In genomic region chr1:41480204-41481108, GRCh38 we compare ENCODE assay signal across 19 cellular contexts. TPM values are rescaled to one million over a fixed set of nuclear protein-coding genes. Genes with fewer than 3 reads are reported as not detected.
DNase-seq lines count a peak whose midpoint lies in the region; ATAC-seq, FAIRE-seq and TF ChIP-seq lines count a peak whose summit lies in the region.
"Had no signal": no experiment of that assay in that cellular context is flagged by ENCODE, and none has a peak within 500 bp of the region (broad histone marks: within the 10 kb centered on the region; RNA-seq: fewer than 3 reads in every experiment).

No MANE protein-coding gene starts in this region.

- no peaks in the 10 kb centered on the region for H3K36me3 ChIP-seq in H1 (ENCODE audit: control insufficient read depth in 2 of 4, insufficient read depth in 4 of 4, low read length in 3 of 4)
- H3K36me3 ChIP-seq in muscle layer of colon (ENCODE audit: insufficient read depth, low read length), result no peaks in the 10 kb centered on the region
- H3K36me3 ChIP-seq in aorta (ENCODE audit: control insufficient read depth in 1 of 2, insufficient read depth in 2 of 2, low read length in 1 of 2), result no peaks in the 10 kb centered on the region
- H3K36me3 ChIP-seq in stomach, result no peaks in the 10 kb centered on the region
- H3K36me3 ChIP-seq: BLaER1 treated with 17β-estradiol and CSF1 and Interleukin-3, amounts not matched to agents 10 nM and 100 nM had no signal

- H3K4me3 ChIP-seq in H1 (ENCODE audit: extremely low read depth in 1 of 4, insufficient read depth in 2 of 4, low read depth in 3 of 4, low read length in 4 of 4) (no peak overlapping the region), muscle layer of colon (ENCODE audit: low read depth in 1 of 2, low read length in 2 of 2) (no peak overlapping the region), aorta (ENCODE audit: low read length in 2 of 2) (no peak overlapping the region), stomach (no peak overlapping the region)
- H3K4me3 ChIP-seq: BLaER1 treated with 17β-estradiol and CSF1 and Interleukin-3, amounts not matched to agents 10 nM and 100 nM had no signal

- no peak overlapping the region for H3K56ac ChIP-seq in H1 (replicated peaks; ENCODE audit: insufficient read length, low read depth, low read length)

- H3K4me2 ChIP-seq in H1 (ENCODE audit: insufficient read depth in 1 of 2, low read depth in 2 of 2, low read length in 2 of 2), result no peak overlapping the region
- H3K4me2 ChIP-seq: BLaER1 treated with 17β-estradiol and CSF1 and Interleukin-3, amounts not matched to agents 10 nM and 100 nM had no signal

- no peak overlapping the region for H4K8ac ChIP-seq in H1 (ENCODE audit: extremely low read depth, insufficient read depth, low read length)

- TF ChIP-seq CTCF in H1 (IDR thresholded peaks at IDR 0.05; ENCODE audit: control extremely low read depth in 1 of 3, insufficient read depth in 1 of 3, low read depth in 1 of 3, low read length in 3 of 3), result no peak
- TF ChIP-seq CTCF in stomach (IDR thresholded peaks at IDR 0.05), result no peak

- no peak overlapping the region for H2BK120ac ChIP-seq in H1 (replicated peaks; ENCODE audit: low read depth, low read length)

- H2BK20ac ChIP-seq in H1 (ENCODE audit: low read length), result no peak overlapping the region

- 0 out of 2 replicates have a peak overlapping the region, but pooled peaks have one; percentile 61 for H2BK15ac ChIP-seq in H1 (ENCODE audit: low read length)

- H3K9me3 ChIP-seq in H1 (ENCODE audit: insufficient read depth in 2 of 2, low read depth in 1 of 2, low read length in 1 of 2), result no peaks in the 10 kb centered on the region
- no peaks in the 10 kb centered on the region for H3K9me3 ChIP-seq in muscle layer of colon (ENCODE audit: low read length)
- H3K9me3 ChIP-seq in aorta (ENCODE audit: control insufficient read depth, low read length), result no peaks in the 10 kb centered on the region
- no peaks in the 10 kb centered on the region for H3K9me3 ChIP-seq in stomach
- H3K9me3 ChIP-seq: BLaER1 treated with 17β-estradiol and CSF1 and Interleukin-3, amounts not matched to agents 10 nM and 100 nM had no signal

- 86% methylated on average over 10 of the region's 10 CpGs; no CpG with 5 or more reads in 1 of the 2 experiments for WGBS in H1 (ENCODE audit: extremely low coverage in 1 of 2, insufficient coverage in 1 of 2, insufficient read length in 1 of 2, insufficient replicate concordance in 2 of 2, low coverage in 1 of 2, low lambda C conversion rate in 2 of 2, missing lambda C conversion rate in 1 of 2), 2 experiments
- WGBS in aorta, 2 donors, result 74 to 77% methylated on average over 10 of the region's 10 CpGs
- WGBS in stomach, 5 donors, result 88 to 94% (median 92%) methylated on average over 8 to 10 of the region's 10 CpGs

- H3K79me2 ChIP-seq in H1 (ENCODE audit: control insufficient read depth in 1 of 2, insufficient read depth in 2 of 2, low read length in 2 of 2), result no peaks in the 10 kb centered on the region

- no peak overlapping the region for H3K23ac ChIP-seq in H1 (ENCODE audit: insufficient read length)

- TF ChIP-seq POLR2A in H1 (IDR thresholded peaks at IDR 0.05; ENCODE audit: control extremely low read depth in 1 of 2, low read depth in 2 of 2, low read length in 2 of 2) (no peak), stomach (IDR thresholded peaks at IDR 0.05) (no peak)

- H2AFZ ChIP-seq in H1 (ENCODE audit: low read length), result no peak overlapping the region

- peaks cover 2 to 5% (median 4%) of the 10 kb centered on the region in 4 experiments; a peak in 5 of 7 replicates for H3K4me1 ChIP-seq in H1 (replicated peaks in 1 of 4; ENCODE audit: control insufficient read depth in 3 of 4, insufficient read depth in 4 of 4, low read length in 3 of 4)
- H3K4me1 ChIP-seq in muscle layer of colon (ENCODE audit: insufficient read depth, low read length), result peaks cover 57% of the 10 kb centered on the region
- no peaks in the 10 kb centered on the region for H3K4me1 ChIP-seq in aorta (ENCODE audit: control insufficient read depth in 1 of 2, insufficient read depth in 2 of 2, low read length in 2 of 2)
- peaks cover 40 to 71% (median 59%) of the 10 kb centered on the region in 4 donors for H3K4me1 ChIP-seq in stomach

- no peaks in the 10 kb centered on the region for H3K23me2 ChIP-seq in H1 (ENCODE audit: low read depth, low read length)

- CTCF ChIA-PET in H1 (lab: Charles Lee; ENCODE audit: partially characterized antibody), result interaction anchor here (0.6 to 12.5 kb wide), 11 partner anchors 8 to 213 kb away, joined by 3 to 141 read pairs (median 5); no protein-coding TSS in a partner anchor

- DNase-seq in Right ventricle myocardium inferior (ENCODE audit: missing footprints) (peak; percentile 45), Right ventricle myocardium superior (no peak), H1 (ENCODE audit: low read depth in 1 of 2, low spot score in 2 of 2) (no peak), aorta (peak; percentile 37 to 69), stomach (no peak), pons (ENCODE audit: low spot score) (no peak)
- DNase-seq: DND-41, H7, IMR-90, Kasumi-1, NCI-H1694 treated with DMSO at 0.1 percent for 48 hours, NCI-H2227 treated with DMSO at 0.1 percent for 48 hours, NCI-H524 treated with DMSO at 0.1 percent for 48 hours, SIG-M5 had no signal

- no peak overlapping the region for H3K27ac ChIP-seq in H1 (ENCODE audit: low read depth, low read length)
- peak overlapping the region; percentile 53 for H3K27ac ChIP-seq in muscle layer of colon (ENCODE audit: low read depth, low read length)
- H3K27ac ChIP-seq in aorta (ENCODE audit: low read depth in 1 of 2, low read length in 2 of 2), result no peak overlapping the region
- peak overlapping the region in 1 of 5 donors; percentile 22 for H3K27ac ChIP-seq in stomach
- H3K27ac ChIP-seq: BLaER1 treated with 17β-estradiol and CSF1 and Interleukin-3, amounts not matched to agents 10 nM and 100 nM had no signal

- no peak for ATAC-seq in Right ventricle myocardium inferior
- ATAC-seq in Right ventricle myocardium superior (ENCODE audit: poor library complexity), result no peak
- no peak for ATAC-seq in aorta (ENCODE audit: low FRiP score)
- no peak for ATAC-seq in GM21619 (IDR thresholded peaks at IDR 0.05; ENCODE audit: unreplicated experiment)

- H3K4ac ChIP-seq in H1 (replicated peaks; ENCODE audit: insufficient read length, low read depth, low read length), result no peak overlapping the region

- no peak overlapping the region; the same call in 1 of the 2 replicates for H3K18ac ChIP-seq in H1 (ENCODE audit: extremely low read depth, low read length)

- POLR2A ChIA-PET in H1 (lab: Charles Lee; ENCODE audit: partially characterized antibody), result interaction anchor here (1.1 kb wide), 1 partner anchor 20 kb away, joined by 3 read pairs; no protein-coding TSS in a partner anchor

- H2AK5ac ChIP-seq in H1 (ENCODE audit: low read depth, low read length), result no peak overlapping the region

- no peak overlapping the region for H3K14ac ChIP-seq in H1 (ENCODE audit: insufficient read length)

- H4K91ac ChIP-seq in H1 (replicated peaks; ENCODE audit: insufficient read length, low read length), result peak overlapping the region; percentile 3

- FAIRE-seq in H1 (lab: Jason Lieb, UNC), result no peak
- FAIRE-seq: G401.6, RCC 7860 had no signal

- no peak for TF ChIP-seq RAD21 in H1 (IDR thresholded peaks at IDR 0.05 in 1 of 2, conservative IDR thresholded peaks at IDR 0.05 in 1 of 2; ENCODE audit: low read depth in 2 of 2, low read length in 2 of 2)

- TF ChIP-seq EP300 in H1 (IDR thresholded peaks at IDR 0.05; ENCODE audit: borderline replicate concordance in 1 of 2, low read depth in 2 of 2, low read length in 2 of 2) (no peak), stomach (IDR thresholded peaks at IDR 0.05) (no peak)

- H3K27me3 ChIP-seq in H1 (replicated peaks in 1 of 4; ENCODE audit: control insufficient read depth in 3 of 4, extremely low read depth in 1 of 4, insufficient read depth in 3 of 4, low read length in 3 of 4) (no peaks in the 10 kb centered on the region; a peak in 1 of 7 replicates), muscle layer of colon (ENCODE audit: control insufficient read depth in 1 of 2, insufficient read depth in 2 of 2, low read length in 2 of 2) (no peaks in the 10 kb centered on the region), aorta (ENCODE audit: control insufficient read depth in 1 of 2, insufficient read depth in 2 of 2, low read length in 1 of 2) (no peaks in the 10 kb centered on the region), stomach (no peaks in the 10 kb centered on the region)
- H3K27me3 ChIP-seq: BLaER1 treated with 17β-estradiol and CSF1 and Interleukin-3, amounts not matched to agents 10 nM and 100 nM had no signal

- H4K20me1 ChIP-seq in H1 (replicated peaks in 1 of 2; ENCODE audit: control insufficient read depth in 1 of 2, insufficient read depth in 2 of 2, low read length in 2 of 2), result no peaks in the 10 kb centered on the region

- H4K5ac ChIP-seq in H1 (ENCODE audit: insufficient read length, low read depth, low read length), result no peak overlapping the region

- no peak overlapping the region for H3K9ac ChIP-seq in H1 (replicated peaks in 1 of 4; ENCODE audit: extremely low read depth in 1 of 4, low read depth in 3 of 4, low read length in 3 of 4)
- no peak overlapping the region for H3K9ac ChIP-seq in muscle layer of colon (ENCODE audit: low read length)
- H3K9ac ChIP-seq: BLaER1 treated with 17β-estradiol and CSF1 and Interleukin-3, amounts not matched to agents 10 nM and 100 nM had no signal

- H2BK5ac ChIP-seq in H1 (ENCODE audit: low read depth, low read length), result no peak overlapping the region

- peak overlapping the region; percentile 39; the same call in 1 of the 2 replicates for H2BK12ac ChIP-seq in H1 (ENCODE audit: low read depth, low read length)

- H3K79me1 ChIP-seq in H1 (ENCODE audit: low read depth, low read length), result no peaks in the 10 kb centered on the region

- intact Hi-C loops in Right ventricle myocardium inferior (cut with DNase I), result loop anchor here (5.0 kb wide), 1 partner anchor 38 kb away; no protein-coding TSS in a partner anchor
- intact Hi-C loops in Right ventricle myocardium superior (cut with DNase I), result no loop called here
- intact Hi-C loops in aorta (cut with DNase I), result no loop called here
- intact Hi-C loops in stomach (cut with DNase I; ENCODE audit: low total_unique reads), result no loop called here

RNA-seq across cellular contexts. Expression of gene EDN2, which starts 4.0 kb away (rescaled TPM):
- not detected for total RNA-seq in Right ventricle myocardium inferior
- total RNA-seq in Right ventricle myocardium superior, result 0.27 TPM
- total RNA-seq in H1 (2021; fragmentation: NEBNext Ultra II Directional; extraction: Animal tissue kit (Norgen Biotek cat#: 25700)), result 0.39 TPM in 1 of 2 replicates, not detected in the other
- polyA plus RNA-seq in H1 (2011; rRNA removed), result 0.32 and 0.39 TPM in 2 replicates
- 0.26 TPM for polyA plus RNA-seq in H1 (2011; cell fraction: cytosol; rRNA removed)
- polyA plus RNA-seq in H1 (2011; cell fraction: nucleus; rRNA removed), result 0.58 TPM
- not detected in 4 replicates for polyA plus RNA-seq in H1 (2012, experiment 1 of 2)
- polyA plus RNA-seq in H1 (2012, experiment 2 of 2), result 1.3 TPM
- 0.16 TPM for polyA plus RNA-seq in H1 (2013, experiment 1 of 2)
- polyA plus RNA-seq in H1 (2013, experiment 2 of 2), result 0.17 TPM
- not detected in 2 replicates for polyA minus RNA-seq in H1 (2011; rRNA and poly(A)+ RNA removed)
- polyA minus RNA-seq in H1 (2011; cell fraction: cytosol; rRNA and poly(A)+ RNA removed), result not detected
- 0.50 TPM for polyA minus RNA-seq in H1 (2011; cell fraction: nucleus; rRNA and poly(A)+ RNA removed)
- 1 to 10 TPM in 1 of 2 donors, under 1 TPM in 1; 0.36 to 1.5 TPM for total RNA-seq in aorta
- 1 to 10 TPM in 1 of 2 donors, not detected in 1; 2.3 TPM for polyA plus RNA-seq in aorta
- total RNA-seq in stomach, result 10 to 100 TPM in 2 of 5 donors, not detected in 3; 16.5 to 71.8 TPM
- 1 to 10 TPM; 1.5 to 2.5 (median 2.1) TPM for polyA plus RNA-seq in stomach
- total RNA-seq: IMR-90 had no signal

Comparison
In these comparisons a context has a peak if more than half of its experiments do, and no peak if none do; other contexts are left out.
1. DNase-seq: peak in Right ventricle myocardium inferior (single experiment) and aorta (2 of 2); none in Right ventricle myocardium superior (single experiment), H1 (0 of 2), stomach (single experiment) and pons (single experiment).